In the genomic region with DNA sequence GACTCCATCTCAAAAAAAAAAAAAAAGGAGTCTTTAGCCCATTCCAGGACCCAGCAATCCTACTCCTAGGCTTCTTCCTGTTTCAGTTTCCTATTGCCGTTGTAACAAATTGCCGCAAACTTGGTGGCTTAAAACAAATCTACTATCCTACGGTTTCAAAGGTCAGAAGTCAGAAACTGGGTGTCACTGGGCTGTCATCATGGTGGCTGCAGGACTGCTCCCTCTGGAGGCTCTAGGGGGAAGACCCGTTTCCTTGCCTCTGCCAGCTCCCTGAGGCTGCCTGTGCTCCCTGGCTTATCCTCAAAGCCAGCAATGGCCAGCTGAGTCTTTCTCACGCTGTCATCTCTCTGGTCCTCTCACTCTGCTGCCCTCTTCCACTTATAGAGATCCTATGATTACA, we compare ENCODE assay signal across 9 cellular contexts. TPM values are rescaled to one million over a fixed set of nuclear protein-coding genes. Genes with fewer than 3 reads are reported as not detected.
DNase-seq lines count a peak whose midpoint lies in the region; ATAC-seq, FAIRE-seq and TF ChIP-seq lines count a peak whose summit lies in the region.
"Had no signal": no experiment of that assay in that cellular context is flagged by ENCODE, and none has a peak within 500 bp of the region (broad histone marks: within the 10 kb centered on the region; RNA-seq: fewer than 3 reads in every experiment).

No MANE protein-coding gene starts in this region.

- no peak for FAIRE-seq in GM12891 (lab: Jason Lieb, UNC)

- H3K4me1 Mint-ChIP-seq in osteocyte (ENCODE audit: unreplicated experiment), result no peaks in the 10 kb centered on the region
- H3K4me1 Mint-ChIP-seq in stimulated activated memory B cell treated with anti-CD40 and anti-IgM and Interleukin-4, amounts not matched to agents 10 μg/mL and 1 μg/mL and 100 μg/mL, for 72 hours, result no peaks in the 10 kb centered on the region

- no peak for ATAC-seq in stimulated activated memory B cell treated with anti-CD40 and anti-IgM and Interleukin-4, amounts not matched to agents 10 μg/mL and 1 μg/mL and 100 μg/mL, for 72 hours

- no peaks in the 10 kb centered on the region for H3K36me3 ChIP-seq in colonic mucosa

- no peak for TF ChIP-seq POLR2A in GM12891 (IDR thresholded peaks at IDR 0.05; ENCODE audit: low read depth, low read length)

- H3K9me3 ChIP-seq in colonic mucosa, result no peaks in the 10 kb centered on the region

- H3K4me1 ChIP-seq in colonic mucosa, result no peaks in the 10 kb centered on the region

- TF ChIP-seq CTCF in GM12875 (IDR thresholded peaks at IDR 0.05; ENCODE audit: borderline replicate concordance, insufficient read depth, low read depth, low read length) (peak; percentile 45; the same call in 1 of the 2 replicates), colonic mucosa (IDR thresholded peaks at IDR 0.05) (peak; percentile 49), osteocyte (IDR thresholded peaks at IDR 0.05) (peak; percentile 36)

- no peak overlapping the region for H3K27ac ChIP-seq in colonic mucosa

- no peak overlapping the region for H3K4me3 Mint-ChIP-seq in osteocyte (ENCODE audit: unreplicated experiment)
- H3K4me3 Mint-ChIP-seq in stimulated activated memory B cell treated with anti-CD40 and anti-IgM and Interleukin-4, amounts not matched to agents 10 μg/mL and 1 μg/mL and 100 μg/mL, for 72 hours, result no peak overlapping the region

- H3K4me3 ChIP-seq in GM12875 (ENCODE audit: low read depth, low read length) (no peak overlapping the region), colonic mucosa (no peak overlapping the region)

- H3K9ac ChIP-seq in colonic mucosa (ENCODE audit: low read depth in 2 of 2, low read length in 2 of 2), result peak overlapping the region in 1 of 2 donors; percentile 1

- intact Hi-C loops in colonic mucosa (cut with DNase I), result no loop called here

- H3K36me3 Mint-ChIP-seq in osteocyte (ENCODE audit: unreplicated experiment), result no peaks in the 10 kb centered on the region
- no peaks in the 10 kb centered on the region for H3K36me3 Mint-ChIP-seq in stimulated activated memory B cell treated with anti-CD40 and anti-IgM and Interleukin-4, amounts not matched to agents 10 μg/mL and 1 μg/mL and 100 μg/mL, for 72 hours

- H3K27me3 Mint-ChIP-seq in osteocyte (ENCODE audit: unreplicated experiment), result peaks cover 67% of the 10 kb centered on the region
- peaks cover 66% of the 10 kb centered on the region for H3K27me3 Mint-ChIP-seq in stimulated activated memory B cell treated with anti-CD40 and anti-IgM and Interleukin-4, amounts not matched to agents 10 μg/mL and 1 μg/mL and 100 μg/mL, for 72 hours

- H3K27me3 ChIP-seq in colonic mucosa, result no peaks in the 10 kb centered on the region

- H3K9me3 Mint-ChIP-seq in osteocyte (ENCODE audit: unreplicated experiment), result no peaks in the 10 kb centered on the region
- H3K9me3 Mint-ChIP-seq in stimulated activated memory B cell treated with anti-CD40 and anti-IgM and Interleukin-4, amounts not matched to agents 10 μg/mL and 1 μg/mL and 100 μg/mL, for 72 hours, result peaks cover 11% of the 10 kb centered on the region

- DNase-seq in NCI-H510A treated with DMSO at 0.1 percent for 48 hours (lab: John Stamatoyannopoulos, UW) (peak; percentile 36), colonic mucosa (peak; percentile 64), osteocyte (ENCODE audit: extremely low spot score, unreplicated experiment) (no peak), middle frontal gyrus (ENCODE audit: extremely low spot score, low spot score) (no peak), GM12891 (ENCODE audit: insufficient read length, low spot score) (no peak)
- DNase-seq: stimulated activated CD4-positive, alpha-beta T cell treated with anti-CD3 and anti-CD28 coated beads, Interleukin-12 subunit alpha, Interleukin-12 subunit beta, amount 100 ng/mL, for 4 hours; T-helper 1 cell had no signal

- no peak overlapping the region for H3K27ac Mint-ChIP-seq in osteocyte (ENCODE audit: unreplicated experiment)
- no peak overlapping the region for H3K27ac Mint-ChIP-seq in stimulated activated memory B cell treated with anti-CD40 and anti-IgM and Interleukin-4, amounts not matched to agents 10 μg/mL and 1 μg/mL and 100 μg/mL, for 72 hours

TF ChIP-seq in GM12891, 5 proteins besides CTCF, POLR2A, EP300 and RAD21:
- no peak for TF ChIP-seq PAX5 (IDR thresholded peaks at IDR 0.05; ENCODE audit: insufficient read depth, low read length, severe bottlenecking)
- no peak for TF ChIP-seq POU2F2 (IDR thresholded peaks at IDR 0.05; ENCODE audit: low read depth, low read length)
- TF ChIP-seq SPI1 (IDR thresholded peaks at IDR 0.05; ENCODE audit: low read depth, low read length), result no peak
- TF ChIP-seq TAF1 (IDR thresholded peaks at IDR 0.05; ENCODE audit: low read depth, low read length), result no peak
- no peak for TF ChIP-seq POLR2AphosphoS5 (IDR thresholded peaks at IDR 0.05; ENCODE audit: low read depth, low read length)
TF ChIP-seq in GM12891: peak in this region for 0.

RNA-seq across cellular contexts. Expression of gene DAGLA, which starts 8.7 kb away (rescaled TPM):
- total RNA-seq in colonic mucosa, result 10 to 100 TPM in 1 of 2 donors, 1 to 10 TPM in 1; 7.5 to 12.2 TPM
- 5.1 TPM in 2 replicates for total RNA-seq in osteocyte
- polyA plus RNA-seq in GM12891 (2012; ENCODE audit: low read depth, missing spikeins), result 0.04 TPM

Comparison
In these comparisons a context has a peak if more than half of its experiments do, and no peak if none do; other contexts are left out.
1. DNase-seq: peak in NCI-H510A treated with DMSO at 0.1 percent for 48 hours (single experiment) and colonic mucosa (single experiment); none in osteocyte (single experiment), middle frontal gyrus (single experiment) and GM12891 (single experiment).
2. Peak in every context shown above with its lines, with median percentiles within 50 percentile points of each other: CTCF ChIP-seq.